Comparison of ENCODE assay signal across 8 cellular contexts in the genomic region with DNA sequence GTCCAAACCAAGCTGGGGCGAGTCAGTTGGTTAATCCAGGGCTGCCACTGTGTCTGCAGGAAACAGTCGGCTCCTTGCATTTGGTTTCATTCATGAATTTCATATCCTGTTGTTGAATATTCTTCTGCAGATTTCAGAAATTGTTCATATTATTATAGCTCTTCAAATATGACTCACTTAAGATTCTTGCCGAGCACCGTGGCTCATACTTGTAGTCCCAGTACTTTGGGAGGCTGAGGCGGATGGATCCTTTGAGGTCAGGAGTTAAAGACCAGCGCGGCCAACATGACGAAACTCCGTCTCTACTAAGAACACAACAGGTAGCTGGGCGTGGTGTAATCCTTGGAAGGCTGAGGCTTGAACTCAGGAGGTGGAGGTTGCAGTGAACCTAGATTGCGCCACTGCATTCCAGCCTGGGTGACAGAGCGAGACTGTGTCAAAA.
A peak's percentile ranks its signal among the peaks of the same experiment; 100 is the strongest.
DNase-seq lines count a peak whose midpoint lies in the region; ATAC-seq lines count a peak whose summit lies in the region.

No MANE protein-coding gene starts in this region.

- H3K9ac ChIP-seq in adipocyte (ENCODE audit: low read length): peak overlapping the region; percentile 13

- peak; percentile 55 to 60 for DNase-seq in stimulated activated CD4-positive, alpha-beta T cell treated with anti-CD3 and anti-CD28 coated beads, Interleukin-2, amount 100 ng/mL, for 24 hours
- DNase-seq in stimulated activated CD4-positive, alpha-beta T cell treated with anti-CD3 and anti-CD28 coated beads, Interleukin-4, amount 100 ng/mL, for 4 hours: no peak
- DNase-seq in adipocyte (ENCODE audit: low read depth) (peak; percentile 80), kidney glomerular epithelial cell (lab: John Stamatoyannopoulos, UW) (peak; percentile 64), DMS53 treated with DMSO at 0.1 percent for 48 hours (lab: John Stamatoyannopoulos, UW; ENCODE audit: unreplicated experiment) (no peak), 8988T (no peak), NCI-H2171 treated with DMSO at 0.1 percent for 48 hours (lab: John Stamatoyannopoulos, UW) (no peak)

- peaks cover 42% of the 10 kb centered on the region for H3K4me1 ChIP-seq in adipocyte (ENCODE audit: control insufficient read depth, insufficient read depth, low read length)

- H3K9me3 ChIP-seq in adipocyte (ENCODE audit: control insufficient read depth, low read length): no peaks in the 10 kb centered on the region

- H3K27me3 ChIP-seq in adipocyte (replicated peaks; ENCODE audit: control insufficient read depth, insufficient read depth, low read length): no peaks in the 10 kb centered on the region

- ATAC-seq in GM18861 (IDR thresholded peaks at IDR 0.05; ENCODE audit: unreplicated experiment): no peak

- no peaks in the 10 kb centered on the region for H3K36me3 ChIP-seq in adipocyte (ENCODE audit: control insufficient read depth, insufficient read depth, low read length, severe bottlenecking)

- peak overlapping the region; percentile 33 for H3K4me3 ChIP-seq in adipocyte (ENCODE audit: low read length)

Comparison
In these comparisons a context has a peak if more than half of its experiments do, and no peak if none do; other contexts are left out.
1. DNase-seq: peak in stimulated activated CD4-positive, alpha-beta T cell treated with anti-CD3 and anti-CD28 coated beads, Interleukin-2, amount 100 ng/mL, for 24 hours (2 of 2), adipocyte (single experiment) and kidney glomerular epithelial cell (single experiment); none in stimulated activated CD4-positive, alpha-beta T cell treated with anti-CD3 and anti-CD28 coated beads, Interleukin-4, amount 100 ng/mL, for 4 hours (0 of 2), DMS53 treated with DMSO at 0.1 percent for 48 hours (single experiment), 8988T (single experiment) and NCI-H2171 treated with DMSO at 0.1 percent for 48 hours (single experiment).